1 cellular context compared by ENCODE assay signal in genomic region chr14:105491366-105492006, GRCh38.
TF ChIP-seq lines count a peak whose summit lies in the region.

No MANE protein-coding gene starts in this region.

TF ChIP-seq in HEK293, 187 proteins besides CTCF, POLR2A, EP300 and RAD21 (continued from another document):
- TF ChIP-seq KLF9 (tag by site-specific recombination; IDR thresholded peaks at IDR 0.05; ENCODE audit: low read depth) (peak; percentile 38; the same call in 1 of the 2 replicates), ZBTB10 (tag by site-specific recombination; IDR thresholded peaks at IDR 0.05) (no peak), ZNF366 (tag by site-specific recombination; conservative IDR thresholded peaks at IDR 0.05) (no peak), ZSCAN16 (tag by site-specific recombination; IDR thresholded peaks at IDR 0.05) (no peak), ZNF692 (tag by site-specific recombination; IDR thresholded peaks at IDR 0.05) (peak; percentile 58), ZNF138 (tag by site-specific recombination; IDR thresholded peaks at IDR 0.05; ENCODE audit: borderline replicate concordance) (no peak), ZNF426 (tag by site-specific recombination; IDR thresholded peaks at IDR 0.05) (no peak), ZNF184 (tag by site-specific recombination; IDR thresholded peaks at IDR 0.05) (peak; percentile 68; the same call in 1 of the 2 replicates), ZNF280C (tag by site-specific recombination; IDR thresholded peaks at IDR 0.05) (no peak), ZNF785 (tag by site-specific recombination; IDR thresholded peaks at IDR 0.05) (0 out of 2 replicates have a peak, but pooled peaks have one; percentile 39), ZNF155 (tag by site-specific recombination; IDR thresholded peaks at IDR 0.05) (no peak), ZNF335 (tag by site-specific recombination; conservative IDR thresholded peaks at IDR 0.05) (peak; percentile 82), YY2 (tag by site-specific recombination; IDR thresholded peaks at IDR 0.05) (no peak), SP3 (tag by site-specific recombination; IDR thresholded peaks at IDR 0.05) (peak; percentile 73), ZBTB48 (tag by site-specific recombination; IDR thresholded peaks at IDR 0.05) (no peak), ZNF558 (tag by site-specific recombination; IDR thresholded peaks at IDR 0.05) (no peak), ZNF433 (tag by site-specific recombination; IDR thresholded peaks at IDR 0.05; ENCODE audit: low read depth) (no peak)
